9 cellular contexts compared by ENCODE assay signal in the genomic region with DNA sequence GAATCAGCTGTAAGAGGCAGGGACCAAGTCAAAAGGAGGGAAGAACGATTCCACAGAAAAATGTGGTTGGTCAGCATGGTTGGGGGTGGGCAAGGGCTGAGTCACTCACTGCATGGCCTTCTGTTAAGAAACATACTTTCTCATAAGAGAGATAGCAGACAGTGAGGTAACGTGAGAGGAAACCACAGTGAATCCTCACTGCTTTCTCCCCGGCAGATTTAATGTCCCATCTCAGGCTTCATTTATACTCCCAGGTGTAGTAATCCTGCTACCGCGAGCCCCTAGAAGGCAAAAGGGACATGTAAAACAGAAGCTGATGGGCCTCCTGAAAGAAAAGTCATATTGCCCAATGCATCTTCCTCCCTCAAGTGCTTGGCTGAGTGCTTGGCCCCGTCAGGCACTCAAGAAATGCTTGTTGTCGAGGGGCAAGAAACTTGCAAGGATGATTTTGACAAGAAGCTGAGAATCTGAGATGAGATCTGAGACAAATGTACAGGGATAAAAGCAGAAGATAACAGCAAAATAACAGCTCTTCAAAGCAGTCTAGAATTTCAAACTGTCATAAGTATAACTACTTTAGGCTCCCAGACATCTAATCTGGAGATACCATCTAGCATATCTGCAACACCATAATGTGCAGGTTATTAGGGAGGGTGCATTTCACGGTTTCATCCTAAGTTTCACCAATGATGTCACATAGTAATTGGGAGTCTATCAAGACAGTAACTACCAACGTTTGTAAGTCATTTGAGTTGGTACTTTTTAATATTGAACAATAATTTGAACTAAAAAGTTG. TPM values are rescaled to one million over a fixed set of nuclear protein-coding genes. Genes with fewer than 3 reads are reported as not detected.
DNase-seq lines count a peak whose midpoint lies in the region; ATAC-seq and TF ChIP-seq lines count a peak whose summit lies in the region.
"Had no signal": no experiment of that assay in that cellular context is flagged by ENCODE, and none has a peak within 500 bp of the region (broad histone marks: within the 10 kb centered on the region; RNA-seq: fewer than 3 reads in every experiment).

No MANE protein-coding gene starts in this region.

- H3K27me3 Mint-ChIP-seq in MCF 10A (ENCODE audit: insufficient read depth, unreplicated experiment), result peaks cover 11% of the 10 kb centered on the region
- no peaks in the 10 kb centered on the region for H3K27me3 Mint-ChIP-seq in chondrocyte (ENCODE audit: low read depth)
- peaks cover 3% of the 10 kb centered on the region for H3K27me3 Mint-ChIP-seq in nephron progenitor cell (ENCODE audit: low read depth, poor library complexity)
- H3K27me3 Mint-ChIP-seq: brain had no signal

- no peak overlapping the region for H3K4me3 Mint-ChIP-seq in MCF 10A (ENCODE audit: unreplicated experiment)
- no peak overlapping the region for H3K4me3 Mint-ChIP-seq in chondrocyte (ENCODE audit: unreplicated experiment)
- no peak overlapping the region for H3K4me3 Mint-ChIP-seq in nephron progenitor cell
- H3K4me3 Mint-ChIP-seq: brain had no signal

- BruUV-seq in MCF 10A (replicated peaks; lab: Mats Ljungman, UMichigan), result no TSS peak

- no peaks in the 10 kb centered on the region for H3K36me3 Mint-ChIP-seq in MCF 10A (ENCODE audit: insufficient read depth, unreplicated experiment)
- no peaks in the 10 kb centered on the region for H3K36me3 Mint-ChIP-seq in chondrocyte (ENCODE audit: low read depth)
- no peaks in the 10 kb centered on the region for H3K36me3 Mint-ChIP-seq in nephron progenitor cell (ENCODE audit: low read depth)
- H3K36me3 Mint-ChIP-seq: brain had no signal

- H3K27ac ChIP-seq in breast epithelium, result peak overlapping the region in 1 of 2 donors; percentile 9

- intact Hi-C loops in MCF 10A (cut with micrococcal nuclease) (no loop called here), breast epithelium (cut with DNase I; ENCODE audit: low total_unique reads) (no loop called here)

- H3K27me3 ChIP-seq in breast epithelium, result peaks cover 0 to 21% of the 10 kb centered on the region in 2 donors

- no peak overlapping the region for H3K4me3 ChIP-seq in breast epithelium

- CTCF ChIA-PET in MCF 10A (lab: Yijun Ruan, JAX), result interaction anchor here (1.1 kb wide), 1 partner anchor 9 kb away, joined by 4 read pairs; no protein-coding TSS in a partner anchor

- H3K27ac Mint-ChIP-seq in MCF 10A (ENCODE audit: low read depth, unreplicated experiment), result no peak overlapping the region
- peak overlapping the region; percentile 81 for H3K27ac Mint-ChIP-seq in chondrocyte (ENCODE audit: unreplicated experiment)
- H3K27ac Mint-ChIP-seq in nephron progenitor cell, result peak overlapping the region; percentile 15

- TF ChIP-seq POLR2A in breast epithelium (IDR thresholded peaks at IDR 0.05), result no peak

- POLR2A ChIA-PET in MCF 10A (lab: Yijun Ruan, JAX), result interaction anchor here (0.7 to 1.4 kb wide), 3 partner anchors 8 to 190 kb away, joined by 3 read pairs; no protein-coding TSS in a partner anchor

- H3K36me3 ChIP-seq in breast epithelium, result no peaks in the 10 kb centered on the region

- H3K4me1 Mint-ChIP-seq in MCF 10A (ENCODE audit: insufficient read depth, unreplicated experiment), result peaks cover 7% of the 10 kb centered on the region
- peaks cover 16% of the 10 kb centered on the region for H3K4me1 Mint-ChIP-seq in chondrocyte (ENCODE audit: low read depth)
- peaks cover 17% of the 10 kb centered on the region for H3K4me1 Mint-ChIP-seq in nephron progenitor cell

- no peaks in the 10 kb centered on the region for H3K9me3 ChIP-seq in breast epithelium

- DNase-seq in MCF 10A (ENCODE audit: unreplicated experiment) (peak; percentile 66), breast epithelium (ENCODE audit: low spot score in 2 of 2) (no peak), OCI-M1 (lab: John Stamatoyannopoulos, UW) (peak; percentile 87), chondrocyte (ENCODE audit: low spot score) (no peak), nephron progenitor cell (no peak), NCI-H524 treated with DMSO at 0.1 percent for 48 hours (lab: John Stamatoyannopoulos, UW) (no peak), HuH-7.5 (ENCODE audit: low spot score) (no peak)

- TF ChIP-seq CTCF in MCF 10A (IDR thresholded peaks at IDR 0.05; ENCODE audit: unreplicated experiment), result no peak
- TF ChIP-seq CTCF in breast epithelium (IDR thresholded peaks at IDR 0.05), result no peak
- no peak for TF ChIP-seq CTCF in chondrocyte (IDR thresholded peaks at IDR 0.05)
- no peak for TF ChIP-seq CTCF in nephron progenitor cell (IDR thresholded peaks at IDR 0.05)

- ATAC-seq in GM21515 (IDR thresholded peaks at IDR 0.05; ENCODE audit: unreplicated experiment), result no peak

- H3K9me3 Mint-ChIP-seq in MCF 10A (ENCODE audit: unreplicated experiment) (no peaks in the 10 kb centered on the region), chondrocyte (ENCODE audit: low read depth) (peaks cover 12% of the 10 kb centered on the region), nephron progenitor cell (peaks cover 66% of the 10 kb centered on the region)
- H3K9me3 Mint-ChIP-seq: brain had no signal

- no peaks in the 10 kb centered on the region for H3K4me1 ChIP-seq in breast epithelium

RNA-seq across cellular contexts. Expression of a gene that starts 40.2 kb away (rescaled TPM):
- total RNA-seq in MCF 10A (2022), result 47.3 and 66.1 TPM in 2 replicates
- total RNA-seq in breast epithelium, result 10 to 100 TPM; 17.9 to 50.4 (median 21.0) TPM
- 37.6 to 63.2 TPM (median 58.8 TPM) in 3 replicates for total RNA-seq in chondrocyte

Comparison
In these comparisons a context has a peak if more than half of its experiments do, and no peak if none do; other contexts are left out.
1. DNase-seq: peak in MCF 10A (single experiment) and OCI-M1 (single experiment); none in breast epithelium (0 of 2), chondrocyte (single experiment), nephron progenitor cell (single experiment), NCI-H524 treated with DMSO at 0.1 percent for 48 hours (single experiment) and HuH-7.5 (single experiment).